Comparison of ENCODE assay signal across 1 cellular context in the genomic region with DNA sequence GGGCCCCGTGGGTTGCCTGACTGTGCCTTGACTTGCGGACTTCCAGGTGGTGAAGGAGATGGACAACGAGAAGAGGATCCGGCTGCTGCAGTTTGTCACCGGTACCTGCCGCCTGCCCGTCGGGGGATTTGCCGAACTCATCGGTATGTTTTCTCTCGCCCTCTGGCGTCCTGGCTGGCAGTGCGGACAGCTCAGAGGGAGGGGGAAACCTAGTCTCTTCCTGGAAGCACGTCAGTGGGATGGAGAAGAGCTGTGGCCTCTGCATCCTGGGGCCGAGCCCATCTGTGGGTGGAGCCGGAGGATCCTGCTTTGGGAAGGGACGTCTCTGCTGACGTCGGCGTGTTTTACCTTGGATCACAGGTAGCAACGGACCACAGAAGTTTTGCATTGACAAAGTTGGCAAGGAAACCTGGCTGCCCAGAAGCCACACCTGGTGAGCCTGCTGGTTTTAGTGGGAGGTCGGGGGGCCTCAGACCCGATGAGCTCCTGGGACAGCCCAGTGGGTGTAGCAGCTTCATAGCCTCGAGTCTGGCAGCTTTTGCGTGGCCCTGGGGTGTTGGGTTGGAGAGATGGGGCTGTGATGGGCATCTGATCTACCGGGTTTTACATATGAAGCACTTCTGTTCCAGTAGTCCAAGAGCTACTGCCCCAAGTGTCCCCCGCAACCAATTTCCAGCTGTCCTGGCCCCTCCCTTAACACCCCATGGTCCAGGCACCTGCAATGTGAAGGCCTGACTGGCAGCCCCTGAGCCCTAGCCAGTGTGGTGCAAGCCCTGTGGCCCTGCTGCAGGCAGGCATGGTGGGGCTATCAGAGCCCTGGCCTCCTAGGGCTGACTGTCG.
TF ChIP-seq lines count a peak whose summit lies in the region.

No MANE protein-coding gene starts in this region.

TF ChIP-seq in GM23338, 12 proteins besides CTCF, POLR2A, EP300 and RAD21:
- TF ChIP-seq ZNF462 (CRISPR knock-in tag; IDR thresholded peaks at IDR 0.05) (no peak), JUNB (IDR thresholded peaks at IDR 0.05; ENCODE audit: unreplicated experiment) (no peak), CREB1 (CRISPR knock-in tag; IDR thresholded peaks at IDR 0.05; ENCODE audit: low read depth) (no peak), EZH2phosphoT487 (IDR thresholded peaks at IDR 0.05; ENCODE audit: unreplicated experiment) (no peak), ETS1 (IDR thresholded peaks at IDR 0.05) (no peak), STAT1 (IDR thresholded peaks at IDR 0.05; ENCODE audit: unreplicated experiment) (no peak), EZH2 (IDR thresholded peaks at IDR 0.05; ENCODE audit: low read depth, unreplicated experiment) (no peak), ZNF331 (CRISPR knock-in tag; IDR thresholded peaks at IDR 0.05; ENCODE audit: low read depth) (no peak), NANOG (IDR thresholded peaks at IDR 0.05; ENCODE audit: borderline replicate concordance) (no peak), ZNF114 (CRISPR knock-in tag; IDR thresholded peaks at IDR 0.05) (no peak), POLR2AphosphoS5 (IDR thresholded peaks at IDR 0.05; ENCODE audit: low read depth) (no peak)
- TF ChIP-seq, protein P1, sequence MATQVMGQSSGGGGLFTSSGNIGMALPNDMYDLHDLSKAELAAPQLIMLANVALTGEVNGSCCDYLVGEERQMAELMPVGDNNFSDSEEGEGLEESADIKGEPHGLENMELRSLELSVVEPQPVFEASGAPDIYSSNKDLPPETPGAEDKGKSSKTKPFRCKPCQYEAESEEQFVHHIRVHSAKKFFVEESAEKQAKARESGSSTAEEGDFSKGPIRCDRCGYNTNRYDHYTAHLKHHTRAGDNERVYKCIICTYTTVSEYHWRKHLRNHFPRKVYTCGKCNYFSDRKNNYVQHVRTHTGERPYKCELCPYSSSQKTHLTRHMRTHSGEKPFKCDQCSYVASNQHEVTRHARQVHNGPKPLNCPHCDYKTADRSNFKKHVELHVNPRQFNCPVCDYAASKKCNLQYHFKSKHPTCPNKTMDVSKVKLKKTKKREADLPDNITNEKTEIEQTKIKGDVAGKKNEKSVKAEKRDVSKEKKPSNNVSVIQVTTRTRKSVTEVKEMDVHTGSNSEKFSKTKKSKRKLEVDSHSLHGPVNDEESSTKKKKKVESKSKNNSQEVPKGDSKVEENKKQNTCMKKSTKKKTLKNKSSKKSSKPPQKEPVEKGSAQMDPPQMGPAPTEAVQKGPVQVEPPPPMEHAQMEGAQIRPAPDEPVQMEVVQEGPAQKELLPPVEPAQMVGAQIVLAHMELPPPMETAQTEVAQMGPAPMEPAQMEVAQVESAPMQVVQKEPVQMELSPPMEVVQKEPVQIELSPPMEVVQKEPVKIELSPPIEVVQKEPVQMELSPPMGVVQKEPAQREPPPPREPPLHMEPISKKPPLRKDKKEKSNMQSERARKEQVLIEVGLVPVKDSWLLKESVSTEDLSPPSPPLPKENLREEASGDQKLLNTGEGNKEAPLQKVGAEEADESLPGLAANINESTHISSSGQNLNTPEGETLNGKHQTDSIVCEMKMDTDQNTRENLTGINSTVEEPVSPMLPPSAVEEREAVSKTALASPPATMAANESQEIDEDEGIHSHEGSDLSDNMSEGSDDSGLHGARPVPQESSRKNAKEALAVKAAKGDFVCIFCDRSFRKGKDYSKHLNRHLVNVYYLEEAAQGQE (IDR thresholded peaks at IDR 0.05; ENCODE audit: unreplicated experiment) = no peak
